In genomic region chr1:226734611-226735153, GRCh38 we compare ENCODE assay signal across 11 cellular contexts. TPM values are rescaled to one million over a fixed set of nuclear protein-coding genes. Genes with fewer than 3 reads are reported as not detected.
A peak's percentile ranks its signal among the peaks of the same experiment; 100 is the strongest.
DNase-seq lines count a peak whose midpoint lies in the region; ATAC-seq and TF ChIP-seq lines count a peak whose summit lies in the region.
"Had no signal": no experiment of that assay in that cellular context is flagged by ENCODE, and none has a peak within 500 bp of the region (broad histone marks: within the 10 kb centered on the region; RNA-seq: fewer than 3 reads in every experiment).

No MANE protein-coding gene starts in this region.

- H3K27me3 ChIP-seq in DOHH2 (ENCODE audit: control insufficient read depth, low read length): no peaks in the 10 kb centered on the region
- H3K27me3 ChIP-seq in endodermal cell (ENCODE audit: control insufficient read depth, insufficient read depth, low read length, poor library complexity, severe bottlenecking): no peaks in the 10 kb centered on the region
- no peaks in the 10 kb centered on the region for H3K27me3 ChIP-seq in spleen (replicated peaks in 1 of 7)

- no peak overlapping the region for H3K27ac Mint-ChIP-seq in endodermal cell

- H4K20me1 ChIP-seq in DOHH2 (ENCODE audit: control insufficient read depth, insufficient read depth, low read depth, low read length): peaks cover 22% of the 10 kb centered on the region
- peaks cover 28% of the 10 kb centered on the region for H4K20me1 ChIP-seq in OCI-LY7 (ENCODE audit: insufficient read depth, low read length)

- intact Hi-C loops in OCI-LY7 (cut with micrococcal nuclease; ENCODE audit: unreplicated experiment): loop anchor here (5.0 to 10.0 kb wide), 3 partner anchors 32 to 327 kb away; partner anchors contain the start of gene PARP1
- intact Hi-C loops in spleen (cut with DNase I; ENCODE audit: low total_unique reads): loop anchor here (5.0 to 10.0 kb wide), 2 partner anchors 80 to 93 kb away; no protein-coding TSS in a partner anchor

- no peak for TF ChIP-seq POLR2A in spleen (IDR thresholded peaks at IDR 0.05)

- no peak overlapping the region for H3K4me3 Mint-ChIP-seq in endodermal cell

- peaks cover 89% of the 10 kb centered on the region for H3K36me3 ChIP-seq in DOHH2 (ENCODE audit: control insufficient read depth, low read length)
- peaks cover 72% of the 10 kb centered on the region for H3K36me3 ChIP-seq in OCI-LY7 (ENCODE audit: insufficient read depth, low read length)
- H3K36me3 ChIP-seq in endodermal cell (ENCODE audit: control insufficient read depth, insufficient read depth, low read length): peaks cover 47% of the 10 kb centered on the region
- H3K36me3 ChIP-seq in spleen: peaks cover 0 to 48% (median 18%) of the 10 kb centered on the region in 6 donors

- ATAC-seq in HG02759 (IDR thresholded peaks at IDR 0.05; ENCODE audit: unreplicated experiment): no peak

- H3K9me3 ChIP-seq in DOHH2 (ENCODE audit: control insufficient read depth, insufficient read depth, low read length) (no peaks in the 10 kb centered on the region), OCI-LY7 (ENCODE audit: low read length) (no peaks in the 10 kb centered on the region), endodermal cell (ENCODE audit: control insufficient read depth, low read length) (no peaks in the 10 kb centered on the region), spleen (no peaks in the 10 kb centered on the region)

- H3K9me2 ChIP-seq in DOHH2 (replicated peaks; ENCODE audit: control insufficient read depth, low read length): no peaks in the 10 kb centered on the region
- no peaks in the 10 kb centered on the region for H3K9me2 ChIP-seq in OCI-LY7 (ENCODE audit: insufficient read depth, low read length)

- WGBS in endodermal cell (ENCODE audit: insufficient coverage in 1 of 2, insufficient read length in 1 of 2), 2 experiments: 83 to 89% methylated on average over 3 of the region's 3 CpGs
- WGBS in spleen, 5 donors: 54 to 64% (median 56%) methylated on average over 3 of the region's 3 CpGs

- CTCF ChIA-PET in OCI-LY7 (lab: Charles Lee; ENCODE audit: unreplicated experiment): interaction anchor here (0.6 kb wide), 1 partner anchor 47 kb away, joined by 3 read pairs; no protein-coding TSS in a partner anchor

- no peak overlapping the region for H3K9ac ChIP-seq in endodermal cell (ENCODE audit: extremely low read depth, low read length, poor library complexity, severe bottlenecking)

- H3F3A ChIP-seq in DOHH2 (ENCODE audit: control insufficient read depth, insufficient read depth): peaks cover 14% of the 10 kb centered on the region

- TF ChIP-seq CTCF in DOHH2 (IDR thresholded peaks at IDR 0.05; ENCODE audit: low read depth, low read length, poor library complexity, severe bottlenecking): no peak
- no peak for TF ChIP-seq CTCF in OCI-LY7 (conservative IDR thresholded peaks at IDR 0.05; ENCODE audit: low read length)
- TF ChIP-seq CTCF in endodermal cell (conservative IDR thresholded peaks at IDR 0.05): no peak
- TF ChIP-seq CTCF in spleen (IDR thresholded peaks at IDR 0.05 in 8 of 11, conservative IDR thresholded peaks at IDR 0.05 in 3 of 11): no peak

- DNase-seq in OCI-LY7 (ENCODE audit: low spot score): no peak
- no peak for DNase-seq in endodermal cell
- DNase-seq in spleen: no peak
- no peak for DNase-seq in HK-2 (ENCODE audit: unreplicated experiment)
- no peak for DNase-seq in NCI-H1694 treated with DMSO at 0.1 percent for 48 hours (lab: John Stamatoyannopoulos, UW)
- DNase-seq in cerebellar nuclear complex (lab: John Stamatoyannopoulos, UW): no peak
- DNase-seq: DMS79; effector CD4-positive, alpha-beta T cell; NCI-H446 treated with DMSO at 0.1 percent for 48 hours had no signal

- no peaks in the 10 kb centered on the region for H3K9me3 Mint-ChIP-seq in endodermal cell

- H3K27ac ChIP-seq in DOHH2 (ENCODE audit: low read depth, low read length): peak overlapping the region; percentile 96
- H3K27ac ChIP-seq in OCI-LY7 (ENCODE audit: low read depth, low read length, poor library complexity, severe bottlenecking): peak overlapping the region; percentile 83
- H3K27ac ChIP-seq in endodermal cell (ENCODE audit: low read depth, low read length): no peak overlapping the region
- peak overlapping the region in 4 of 8 donors; percentile 92 to 97 (median 95) for H3K27ac ChIP-seq in spleen

- POLR2A ChIA-PET in OCI-LY7 (lab: Charles Lee): interaction anchor here (0.5 to 1.4 kb wide), 9 partner anchors 14 to 81 kb away, joined by 3 to 7 read pairs (median 3); no protein-coding TSS in a partner anchor

- no TSS peak for BruUV-seq in OCI-LY7 (replicated peaks; lab: Mats Ljungman, UMichigan)

- peaks cover 1% of the 10 kb centered on the region for H3K27me3 Mint-ChIP-seq in endodermal cell (ENCODE audit: insufficient read depth)

- H3K79me2 ChIP-seq in DOHH2 (ENCODE audit: control insufficient read depth, low read length) (peaks cover 95% of the 10 kb centered on the region), OCI-LY7 (ENCODE audit: insufficient read depth, low read depth, low read length) (peaks cover 92% of the 10 kb centered on the region)

- no peak overlapping the region for H2AFZ ChIP-seq in OCI-LY7 (ENCODE audit: low read length)

- H3K4me3 ChIP-seq in DOHH2 (ENCODE audit: low read length) (peak overlapping the region; percentile 96), OCI-LY7 (ENCODE audit: low read depth, low read length, poor library complexity, severe bottlenecking) (peak overlapping the region; percentile 83), endodermal cell (ENCODE audit: low read length) (peak overlapping the region; percentile 30), spleen (peak overlapping the region in 7 of 8 donors; percentile 4 to 98 (median 96))

- peaks cover 42% of the 10 kb centered on the region for H3K4me1 Mint-ChIP-seq in endodermal cell

- peaks cover 73% of the 10 kb centered on the region for H3K4me1 ChIP-seq in DOHH2 (ENCODE audit: control insufficient read depth, low read length)
- H3K4me1 ChIP-seq in OCI-LY7 (ENCODE audit: insufficient read depth, low read length, poor library complexity, severe bottlenecking): peaks cover 77% of the 10 kb centered on the region
- H3K4me1 ChIP-seq in endodermal cell (ENCODE audit: control insufficient read depth, insufficient read depth, low read length): peaks cover 19% of the 10 kb centered on the region
- H3K4me1 ChIP-seq in spleen: peaks cover 48 to 80% (median 79%) of the 10 kb centered on the region in 6 donors

- H3K36me3 Mint-ChIP-seq in endodermal cell (ENCODE audit: low read depth): peaks cover 42% of the 10 kb centered on the region

- H3K4me2 ChIP-seq in DOHH2 (ENCODE audit: low read length) (peak overlapping the region; percentile 94), OCI-LY7 (ENCODE audit: low read length) (peak overlapping the region; percentile 85)

RNA-seq across cellular contexts. Expression of gene ITPKB, which starts 4.4 kb away (rescaled TPM):
- 17.8 and 20.5 TPM in 2 replicates for total RNA-seq in OCI-LY7 (2014; rRNA removed; shearing (Covaris generic))
- 33.3 and 33.4 TPM in 2 replicates for total RNA-seq in OCI-LY7 (2022)
- total RNA-seq in endodermal cell: 10 to 100 TPM; 22.4 to 28.3 TPM
- 12.3 TPM for polyA plus RNA-seq in endodermal cell (2013, experiment 1 of 2)
- polyA plus RNA-seq in endodermal cell (2013, experiment 2 of 2): 12.3 TPM
- total RNA-seq in spleen: 10 to 100 TPM; 51.1 to 74.6 (median 68.2) TPM
- 10 to 100 TPM in 2 of 3 donors, 1 to 10 TPM in 1; 8.5 to 24.4 (median 11.8) TPM for polyA plus RNA-seq in spleen

Comparison
In these comparisons a context has a peak if more than half of its experiments do, and no peak if none do; other contexts are left out.
1. H3K4me3 ChIP-seq: peak in every context shown above with its lines; median percentile 96 in DOHH2; 96 in spleen; 83 in OCI-LY7; 30 in endodermal cell.